In genomic region chr18:1056404-1056803, GRCh38 we compare ENCODE assay signal across 8 cellular contexts.
"Had no signal": no experiment of that assay in that cellular context is flagged by ENCODE, and none has a peak within 500 bp of the region (broad histone marks: within the 10 kb centered on the region; RNA-seq: fewer than 3 reads in every experiment).

No MANE protein-coding gene starts in this region.

- H3K4me3 ChIP-seq: GM12878 had no signal

- DNase-seq: GDM1, GF-D8 had no signal

- FAIRE-seq: G401.6, GM12878, GM12891, GM12892, GM18507, GM19239 had no signal

- ATAC-seq: GM12878 had no signal
